1 cellular context compared by ENCODE assay signal in genomic region chr11:123741159-123741951, GRCh38.
TF ChIP-seq lines count a peak whose summit lies in the region.

ZNF202 (minus strand) TSS chr11:123741660; CDS start chr11:123730888, 10,772 bp downstream.

TF ChIP-seq in HepG2, 621 proteins besides CTCF, POLR2A, EP300 and RAD21 (continued from another document and continues in another):
- TF ChIP-seq, protein P1, sequence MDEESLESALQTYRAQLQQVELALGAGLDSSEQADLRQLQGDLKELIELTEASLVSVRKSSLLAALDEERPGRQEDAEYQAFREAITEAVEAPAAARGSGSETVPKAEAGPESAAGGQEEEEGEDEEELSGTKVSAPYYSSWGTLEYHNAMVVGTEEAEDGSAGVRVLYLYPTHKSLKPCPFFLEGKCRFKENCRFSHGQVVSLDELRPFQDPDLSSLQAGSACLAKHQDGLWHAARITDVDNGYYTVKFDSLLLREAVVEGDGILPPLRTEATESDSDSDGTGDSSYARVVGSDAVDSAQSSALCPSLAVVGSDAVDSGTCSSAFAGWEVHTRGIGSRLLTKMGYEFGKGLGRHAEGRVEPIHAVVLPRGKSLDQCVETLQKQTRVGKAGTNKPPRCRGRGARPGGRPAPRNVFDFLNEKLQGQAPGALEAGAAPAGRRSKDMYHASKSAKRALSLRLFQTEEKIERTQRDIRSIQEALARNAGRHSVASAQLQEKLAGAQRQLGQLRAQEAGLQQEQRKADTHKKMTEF (CRISPR knock-in tag; IDR thresholded peaks at IDR 0.05), result peak; percentile 86; the same call in 1 of the 2 replicates
- TF ChIP-seq GMEB1 (CRISPR knock-in tag; IDR thresholded peaks at IDR 0.05; ENCODE audit: borderline replicate concordance) (peak; percentile 65), ZBTB1 (CRISPR knock-in tag; IDR thresholded peaks at IDR 0.05; ENCODE audit: borderline replicate concordance) (no peak), TCF12 (IDR thresholded peaks at IDR 0.05) (no peak), TCF12 (CRISPR knock-in tag; IDR thresholded peaks at IDR 0.05) (no peak), POLR2G (IDR thresholded peaks at IDR 0.05; ENCODE audit: low read depth, low read length) (peak; percentile 87), SAFB2 (CRISPR knock-in tag; IDR thresholded peaks at IDR 0.05; ENCODE audit: borderline replicate concordance, low read depth) (no peak), PPARG (CRISPR knock-in tag; conservative IDR thresholded peaks at IDR 0.05) (no peak), ZNF660 (CRISPR knock-in tag; IDR thresholded peaks at IDR 0.05; ENCODE audit: borderline replicate concordance, low read depth) (no peak), ZNF362 (CRISPR knock-in tag; IDR thresholded peaks at IDR 0.05; ENCODE audit: borderline replicate concordance) (no peak), TCF7L2 (IDR thresholded peaks at IDR 0.05; ENCODE audit: low read depth, low read length) (no peak), ZNF180 (CRISPR knock-in tag; IDR thresholded peaks at IDR 0.05; ENCODE audit: borderline replicate concordance, low read depth) (no peak), TP53 (CRISPR knock-in tag; conservative IDR thresholded peaks at IDR 0.05) (0 out of 2 replicates have a peak, but pooled peaks have one; percentile 31), SP5 (CRISPR knock-in tag; IDR thresholded peaks at IDR 0.05; ENCODE audit: borderline replicate concordance, low read depth) (peak; percentile 49; the same call in 1 of the 2 replicates), ZNF891 (CRISPR knock-in tag; IDR thresholded peaks at IDR 0.05) (0 out of 2 replicates have a peak, but pooled peaks have one; percentile 20), KAT8 (CRISPR knock-in tag; IDR thresholded peaks at IDR 0.05) (peak; percentile 94), EED (CRISPR knock-in tag; IDR thresholded peaks at IDR 0.05) (no peak), DZIP1 (CRISPR knock-in tag; IDR thresholded peaks at IDR 0.05) (peak; percentile 58; the same call in 1 of the 2 replicates), ZFP36L1 (CRISPR knock-in tag; IDR thresholded peaks at IDR 0.05) (no peak), SRSF9 (IDR thresholded peaks at IDR 0.05; ENCODE audit: borderline replicate concordance, insufficient read depth, low read depth, low read length, poor library complexity, severe bottlenecking) (no peak), ZNF713 (CRISPR knock-in tag; IDR thresholded peaks at IDR 0.05) (no peak), WIZ (CRISPR knock-in tag; IDR thresholded peaks at IDR 0.05) (0 out of 2 replicates have a peak, but pooled peaks have one; percentile 70), TRIM24 (CRISPR knock-in tag; IDR thresholded peaks at IDR 0.05) (no peak), SIX4 (CRISPR knock-in tag; IDR thresholded peaks at IDR 0.05) (no peak; the same call in 1 of the 2 replicates), ZNF317 (CRISPR knock-in tag; IDR thresholded peaks at IDR 0.05) (no peak; the same call in 1 of the 2 replicates), ZSCAN31 (CRISPR knock-in tag; IDR thresholded peaks at IDR 0.05; ENCODE audit: low read depth) (no peak), NFYB (CRISPR knock-in tag; IDR thresholded peaks at IDR 0.05) (no peak), RFXANK (CRISPR knock-in tag; IDR thresholded peaks at IDR 0.05) (no peak), FOSL2 (CRISPR knock-in tag; IDR thresholded peaks at IDR 0.05) (peak; percentile 32; the same call in 1 of the 2 replicates), KMT2B (CRISPR knock-in tag; IDR thresholded peaks at IDR 0.05) (peak; percentile 94), NFE2 (CRISPR knock-in tag; IDR thresholded peaks at IDR 0.05) (no peak), SOX5 (CRISPR knock-in tag; IDR thresholded peaks at IDR 0.05; ENCODE audit: borderline replicate concordance) (no peak), MZF1 (CRISPR knock-in tag; IDR thresholded peaks at IDR 0.05; ENCODE audit: borderline replicate concordance) (no peak), BCL3 (CRISPR knock-in tag; IDR thresholded peaks at IDR 0.05) (peak; percentile 61; the same call in 1 of the 2 replicates), RORA (CRISPR knock-in tag; IDR thresholded peaks at IDR 0.05) (no peak), ZNF720 (CRISPR knock-in tag; IDR thresholded peaks at IDR 0.05) (no peak), KDM2A (CRISPR knock-in tag; IDR thresholded peaks at IDR 0.05; ENCODE audit: borderline replicate concordance, low read depth) (peak; percentile 95), SIX1 (CRISPR knock-in tag; IDR thresholded peaks at IDR 0.05; ENCODE audit: borderline replicate concordance) (no peak), ZBTB44 (CRISPR knock-in tag; IDR thresholded peaks at IDR 0.05) (no peak), ISX (CRISPR knock-in tag; conservative IDR thresholded peaks at IDR 0.05) (no peak), GTF2F1 (IDR thresholded peaks at IDR 0.05; ENCODE audit: low read length) (no peak), DR1 (CRISPR knock-in tag; IDR thresholded peaks at IDR 0.05) (peak; percentile 50; the same call in 1 of the 2 replicates)
- TF ChIP-seq, protein P2, sequence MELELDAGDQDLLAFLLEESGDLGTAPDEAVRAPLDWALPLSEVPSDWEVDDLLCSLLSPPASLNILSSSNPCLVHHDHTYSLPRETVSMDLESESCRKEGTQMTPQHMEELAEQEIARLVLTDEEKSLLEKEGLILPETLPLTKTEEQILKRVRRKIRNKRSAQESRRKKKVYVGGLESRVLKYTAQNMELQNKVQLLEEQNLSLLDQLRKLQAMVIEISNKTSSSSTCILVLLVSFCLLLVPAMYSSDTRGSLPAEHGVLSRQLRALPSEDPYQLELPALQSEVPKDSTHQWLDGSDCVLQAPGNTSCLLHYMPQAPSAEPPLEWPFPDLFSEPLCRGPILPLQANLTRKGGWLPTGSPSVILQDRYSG (CRISPR knock-in tag; IDR thresholded peaks at IDR 0.05), result no peak
- TF ChIP-seq, protein P3, sequence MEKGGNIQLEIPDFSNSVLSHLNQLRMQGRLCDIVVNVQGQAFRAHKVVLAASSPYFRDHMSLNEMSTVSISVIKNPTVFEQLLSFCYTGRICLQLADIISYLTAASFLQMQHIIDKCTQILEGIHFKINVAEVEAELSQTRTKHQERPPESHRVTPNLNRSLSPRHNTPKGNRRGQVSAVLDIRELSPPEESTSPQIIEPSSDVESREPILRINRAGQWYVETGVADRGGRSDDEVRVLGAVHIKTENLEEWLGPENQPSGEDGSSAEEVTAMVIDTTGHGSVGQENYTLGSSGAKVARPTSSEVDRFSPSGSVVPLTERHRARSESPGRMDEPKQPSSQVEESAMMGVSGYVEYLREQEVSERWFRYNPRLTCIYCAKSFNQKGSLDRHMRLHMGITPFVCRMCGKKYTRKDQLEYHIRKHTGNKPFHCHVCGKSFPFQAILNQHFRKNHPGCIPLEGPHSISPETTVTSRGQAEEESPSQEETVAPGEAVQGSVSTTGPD (CRISPR knock-in tag; IDR thresholded peaks at IDR 0.05), result no peak
- TF ChIP-seq, protein P4, sequence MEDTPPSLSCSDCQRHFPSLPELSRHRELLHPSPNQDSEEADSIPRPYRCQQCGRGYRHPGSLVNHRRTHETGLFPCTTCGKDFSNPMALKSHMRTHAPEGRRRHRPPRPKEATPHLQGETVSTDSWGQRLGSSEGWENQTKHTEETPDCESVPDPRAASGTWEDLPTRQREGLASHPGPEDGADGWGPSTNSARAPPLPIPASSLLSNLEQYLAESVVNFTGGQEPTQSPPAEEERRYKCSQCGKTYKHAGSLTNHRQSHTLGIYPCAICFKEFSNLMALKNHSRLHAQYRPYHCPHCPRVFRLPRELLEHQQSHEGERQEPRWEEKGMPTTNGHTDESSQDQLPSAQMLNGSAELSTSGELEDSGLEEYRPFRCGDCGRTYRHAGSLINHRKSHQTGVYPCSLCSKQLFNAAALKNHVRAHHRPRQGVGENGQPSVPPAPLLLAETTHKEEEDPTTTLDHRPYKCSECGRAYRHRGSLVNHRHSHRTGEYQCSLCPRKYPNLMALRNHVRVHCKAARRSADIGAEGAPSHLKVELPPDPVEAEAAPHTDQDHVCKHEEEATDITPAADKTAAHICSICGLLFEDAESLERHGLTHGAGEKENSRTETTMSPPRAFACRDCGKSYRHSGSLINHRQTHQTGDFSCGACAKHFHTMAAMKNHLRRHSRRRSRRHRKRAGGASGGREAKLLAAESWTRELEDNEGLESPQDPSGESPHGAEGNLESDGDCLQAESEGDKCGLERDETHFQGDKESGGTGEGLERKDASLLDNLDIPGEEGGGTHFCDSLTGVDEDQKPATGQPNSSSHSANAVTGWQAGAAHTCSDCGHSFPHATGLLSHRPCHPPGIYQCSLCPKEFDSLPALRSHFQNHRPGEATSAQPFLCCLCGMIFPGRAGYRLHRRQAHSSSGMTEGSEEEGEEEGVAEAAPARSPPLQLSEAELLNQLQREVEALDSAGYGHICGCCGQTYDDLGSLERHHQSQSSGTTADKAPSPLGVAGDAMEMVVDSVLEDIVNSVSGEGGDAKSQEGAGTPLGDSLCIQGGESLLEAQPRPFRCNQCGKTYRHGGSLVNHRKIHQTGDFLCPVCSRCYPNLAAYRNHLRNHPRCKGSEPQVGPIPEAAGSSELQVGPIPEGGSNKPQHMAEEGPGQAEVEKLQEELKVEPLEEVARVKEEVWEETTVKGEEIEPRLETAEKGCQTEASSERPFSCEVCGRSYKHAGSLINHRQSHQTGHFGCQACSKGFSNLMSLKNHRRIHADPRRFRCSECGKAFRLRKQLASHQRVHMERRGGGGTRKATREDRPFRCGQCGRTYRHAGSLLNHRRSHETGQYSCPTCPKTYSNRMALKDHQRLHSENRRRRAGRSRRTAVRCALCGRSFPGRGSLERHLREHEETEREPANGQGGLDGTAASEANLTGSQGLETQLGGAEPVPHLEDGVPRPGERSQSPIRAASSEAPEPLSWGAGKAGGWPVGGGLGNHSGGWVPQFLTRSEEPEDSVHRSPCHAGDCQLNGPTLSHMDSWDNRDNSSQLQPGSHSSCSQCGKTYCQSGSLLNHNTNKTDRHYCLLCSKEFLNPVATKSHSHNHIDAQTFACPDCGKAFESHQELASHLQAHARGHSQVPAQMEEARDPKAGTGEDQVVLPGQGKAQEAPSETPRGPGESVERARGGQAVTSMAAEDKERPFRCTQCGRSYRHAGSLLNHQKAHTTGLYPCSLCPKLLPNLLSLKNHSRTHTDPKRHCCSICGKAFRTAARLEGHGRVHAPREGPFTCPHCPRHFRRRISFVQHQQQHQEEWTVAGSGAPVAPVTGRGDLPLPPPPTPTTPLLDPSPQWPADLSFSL (CRISPR knock-in tag; IDR thresholded peaks at IDR 0.05), result no peak
- TF ChIP-seq, protein P5, sequence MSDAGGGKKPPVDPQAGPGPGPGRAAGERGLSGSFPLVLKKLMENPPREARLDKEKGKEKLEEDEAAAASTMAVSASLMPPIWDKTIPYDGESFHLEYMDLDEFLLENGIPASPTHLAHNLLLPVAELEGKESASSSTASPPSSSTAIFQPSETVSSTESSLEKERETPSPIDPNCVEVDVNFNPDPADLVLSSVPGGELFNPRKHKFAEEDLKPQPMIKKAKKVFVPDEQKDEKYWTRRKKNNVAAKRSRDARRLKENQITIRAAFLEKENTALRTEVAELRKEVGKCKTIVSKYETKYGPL (CRISPR knock-in tag; IDR thresholded peaks at IDR 0.05), result no peak
